In the genomic region with DNA sequence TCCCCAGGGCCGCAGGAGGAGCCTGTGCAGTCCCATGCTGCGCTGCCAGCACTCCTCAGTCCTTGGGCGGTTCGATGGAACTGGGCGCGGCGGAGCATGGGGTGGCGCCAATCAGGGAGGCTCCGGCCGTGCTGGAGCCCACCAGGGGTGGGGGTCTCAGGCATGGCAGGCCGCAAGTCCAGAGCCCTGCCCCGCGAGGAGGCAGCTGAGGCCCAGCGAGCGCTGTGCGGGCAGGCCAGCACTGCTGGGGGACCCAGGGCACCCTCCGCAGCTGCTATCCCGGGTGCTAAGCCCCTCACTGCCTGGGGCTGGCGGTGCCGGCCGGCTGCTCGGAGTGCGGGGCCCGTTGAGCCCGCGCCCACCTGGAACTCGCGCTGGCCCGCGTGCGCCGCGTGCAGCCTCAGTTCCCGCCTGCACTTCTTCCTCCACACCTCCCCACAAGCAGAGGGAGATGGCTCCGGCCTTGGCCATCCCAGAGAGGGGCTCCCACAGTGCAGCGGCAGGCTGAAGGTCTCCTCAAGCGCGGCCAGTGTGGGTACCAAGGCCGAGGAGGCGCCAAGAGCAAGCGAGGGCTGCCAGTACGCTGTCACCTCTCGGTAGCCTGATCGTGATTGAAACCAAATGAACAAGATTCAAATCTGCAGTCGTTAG, we compare ENCODE assay signal across 17 cellular contexts. TPM values are rescaled to one million over a fixed set of nuclear protein-coding genes. Genes with fewer than 3 reads are reported as not detected.
DNase-seq lines count a peak whose midpoint lies in the region; ATAC-seq and TF ChIP-seq lines count a peak whose summit lies in the region.
"Had no signal": no experiment of that assay in that cellular context is flagged by ENCODE, and none has a peak within 500 bp of the region (broad histone marks: within the 10 kb centered on the region; RNA-seq: fewer than 3 reads in every experiment).

No MANE protein-coding gene starts in this region.

- no peaks in the 10 kb centered on the region for H3K4me1 ChIP-seq in Peyer's patch
- H3K4me1 ChIP-seq in upper lobe of right lung, result no peaks in the 10 kb centered on the region

- H3K9me3 ChIP-seq in Peyer's patch (no peaks in the 10 kb centered on the region), upper lobe of right lung (no peaks in the 10 kb centered on the region)

- ATAC-seq in activated naive CD8-positive, alpha-beta T cell treated with anti-CD3 and anti-CD28 coated beads, Interleukin-2, amount 50 U/mL, for 24 hours, result no peak
- ATAC-seq in effector memory CD8-positive, alpha-beta T cell (replicated peaks), result no peak
- ATAC-seq in upper lobe of right lung, result peak; percentile 22

- peaks cover 18% of the 10 kb centered on the region for H3K4me1 Mint-ChIP-seq in activated naive CD8-positive, alpha-beta T cell (ENCODE audit: low read depth)
- H3K4me1 Mint-ChIP-seq in activated naive CD8-positive, alpha-beta T cell treated with anti-CD3 and anti-CD28 coated beads, Interleukin-2, amount 50 U/mL, for 24 hours, result peaks cover 29% of the 10 kb centered on the region
- peaks cover 11 to 15% of the 10 kb centered on the region in 2 donors for H3K4me1 Mint-ChIP-seq in effector memory CD8-positive, alpha-beta T cell (ENCODE audit: low read depth in 2 of 2)

- no peaks in the 10 kb centered on the region for H3K27me3 Mint-ChIP-seq in activated naive CD8-positive, alpha-beta T cell
- H3K27me3 Mint-ChIP-seq in activated naive CD8-positive, alpha-beta T cell treated with anti-CD3 and anti-CD28 coated beads, Interleukin-2, amount 50 U/mL, for 24 hours, result no peaks in the 10 kb centered on the region
- no peaks in the 10 kb centered on the region for H3K27me3 Mint-ChIP-seq in effector memory CD8-positive, alpha-beta T cell

- H3K36me3 Mint-ChIP-seq in activated naive CD8-positive, alpha-beta T cell, result peaks cover 2% of the 10 kb centered on the region
- H3K36me3 Mint-ChIP-seq in activated naive CD8-positive, alpha-beta T cell treated with anti-CD3 and anti-CD28 coated beads, Interleukin-2, amount 50 U/mL, for 24 hours (ENCODE audit: low read depth), result no peaks in the 10 kb centered on the region
- H3K36me3 Mint-ChIP-seq in effector memory CD8-positive, alpha-beta T cell (ENCODE audit: insufficient read depth), result no peaks in the 10 kb centered on the region

- H3K27ac ChIP-seq in Peyer's patch, result peak overlapping the region; percentile 24 to 56 (median 51)
- H3K27ac ChIP-seq in upper lobe of right lung, result peak overlapping the region; percentile 17
- H3K27ac ChIP-seq: epithelial cell of prostate, hepatocyte, KMS-11 had no signal

- no peaks in the 10 kb centered on the region for H3K9me3 Mint-ChIP-seq in activated naive CD8-positive, alpha-beta T cell (ENCODE audit: low read depth)
- H3K9me3 Mint-ChIP-seq in activated naive CD8-positive, alpha-beta T cell treated with anti-CD3 and anti-CD28 coated beads, Interleukin-2, amount 50 U/mL, for 24 hours, result peaks cover 4% of the 10 kb centered on the region
- no peaks in the 10 kb centered on the region for H3K9me3 Mint-ChIP-seq in effector memory CD8-positive, alpha-beta T cell

- no peak overlapping the region for H3K4me3 Mint-ChIP-seq in activated naive CD8-positive, alpha-beta T cell
- no peak overlapping the region for H3K4me3 Mint-ChIP-seq in activated naive CD8-positive, alpha-beta T cell treated with anti-CD3 and anti-CD28 coated beads, Interleukin-2, amount 50 U/mL, for 24 hours
- H3K4me3 Mint-ChIP-seq in effector memory CD8-positive, alpha-beta T cell, result no peak overlapping the region

- H3K36me3 ChIP-seq in Peyer's patch (no peaks in the 10 kb centered on the region), upper lobe of right lung (no peaks in the 10 kb centered on the region)

- no peaks in the 10 kb centered on the region for H3K27me3 ChIP-seq in Peyer's patch
- H3K27me3 ChIP-seq in upper lobe of right lung, result no peaks in the 10 kb centered on the region
- H3K27me3 ChIP-seq: hepatocyte had no signal

- no peak for TF ChIP-seq POLR2A in Peyer's patch (IDR thresholded peaks at IDR 0.05)

- H3K4me3 ChIP-seq in Peyer's patch (no peak overlapping the region), upper lobe of right lung (no peak overlapping the region)
- H3K4me3 ChIP-seq: hepatocyte had no signal

- H3K27ac Mint-ChIP-seq in activated naive CD8-positive, alpha-beta T cell, result peak overlapping the region; percentile 74
- no peak overlapping the region for H3K27ac Mint-ChIP-seq in activated naive CD8-positive, alpha-beta T cell treated with anti-CD3 and anti-CD28 coated beads, Interleukin-2, amount 50 U/mL, for 24 hours
- peak overlapping the region; percentile 78 to 86 for H3K27ac Mint-ChIP-seq in effector memory CD8-positive, alpha-beta T cell

- TF ChIP-seq CTCF in Peyer's patch (IDR thresholded peaks at IDR 0.05) (no peak), upper lobe of right lung (IDR thresholded peaks at IDR 0.05) (no peak)

- intact Hi-C loops in upper lobe of right lung (cut with DNase I), result no loop called here

- DNase-seq in activated naive CD8-positive, alpha-beta T cell treated with anti-CD3 and anti-CD28 coated beads, Interleukin-2, amount 50 U/mL, for 24 hours, result no peak
- DNase-seq in Peyer's patch (no peak), upper lobe of right lung (no peak), putamen (ENCODE audit: low spot score) (no peak), kidney glomerular epithelial cell (lab: John Stamatoyannopoulos, UW) (no peak)
- DNase-seq in effector memory CD8-positive, alpha-beta T cell, result no peak
- DNase-seq: activated T-cell treated with anti-CD3 and anti-CD28 coated beads, Interleukin-2, amount 50 U/mL, for 4 hours; dermis blood vessel endothelial cell; DMS53; NCI-H187; retina; SHP77; SW 1271 had no signal

RNA-seq across cellular contexts. Expression of a gene that starts 22.8 kb away (rescaled TPM):
- 100 to 1,000 TPM in 1 of 4 donors, 10 to 100 TPM in 3; 68.1 to 118 (median 86.0) TPM for total RNA-seq in Peyer's patch
- total RNA-seq in upper lobe of right lung, result 14.7 TPM

RNA-seq across cellular contexts. Expression of a gene that starts 40.4 kb away (rescaled TPM):
- total RNA-seq in Peyer's patch (10 to 100 TPM; 33.3 to 70.1 (median 48.0) TPM), upper lobe of right lung (56.8 TPM)
